Comparison of ENCODE assay signal across 35 cellular contexts in the genomic region with DNA sequence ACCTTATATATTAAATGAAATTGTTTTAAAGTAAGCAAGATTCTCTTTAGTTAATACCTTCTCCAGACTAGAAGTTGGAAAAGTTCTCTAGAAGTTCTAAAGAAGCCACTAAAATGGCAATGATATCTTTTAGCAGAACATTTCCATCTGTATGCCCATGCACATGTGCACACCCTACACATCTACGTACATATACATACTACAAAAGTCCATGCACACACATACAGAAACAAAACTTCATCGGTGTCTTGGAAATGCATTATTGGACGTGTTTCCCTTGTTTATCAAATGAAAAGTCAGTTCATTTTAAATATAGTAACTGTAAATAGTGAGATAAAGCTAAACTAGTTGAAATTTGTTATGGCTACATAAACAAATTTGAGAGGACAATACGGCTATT.
"Had no signal": no experiment of that assay in that cellular context is flagged by ENCODE, and none has a peak within 500 bp of the region (broad histone marks: within the 10 kb centered on the region; RNA-seq: fewer than 3 reads in every experiment).

No MANE protein-coding gene starts in this region.

- H3K9me3 Mint-ChIP-seq: activated B cell treated with CpG ODN at 0.5 μM for 24 hours; activated CD4-positive, alpha-beta memory T cell treated with anti-CD3 and anti-CD28 coated beads for 36 hours; activated CD4-positive, alpha-beta T cell treated with anti-CD3 and anti-CD28 coated beads, Interleukin-2, amount 10 ng/mL, durations not matched to agents 24 days and 14 days; activated CD8-positive, alpha-beta T cell treated with anti-CD3 and anti-CD28 coated beads for 36 hours; activated naive CD4-positive, alpha-beta T cell treated with anti-CD3 and anti-CD28 coated beads for 36 hours; activated naive CD8-positive, alpha-beta T cell treated with anti-CD3 and anti-CD28 coated beads for 36 hours; activated T-cell treated with anti-CD3 and anti-CD28 coated beads, Interleukin-2, amount 50 U/mL, for 4 hours; activated T-helper 1 cell treated with anti-CD3 and anti-CD28 coated beads, Interleukin-12 subunit alpha, Interleukin-12 subunit beta, Interleukin-2, Interleukin-4 antibody, amounts not matched to agents 30 ng/mL and 10 ng/mL and 1 ng/mL, durations not matched to agents 14 hours and 24 hours and 36 hours; activated T-helper 17 cell treated with anti-CD3 and anti-CD28 coated beads, Interleukin-2, amount 50 U/mL, for 72 hours; T-helper 1 cell treated with Interleukin-12 subunit alpha and Interleukin-12 subunit beta and Interleukin-4 antibody, amounts not matched to agents 30 μg/mL and 1 μg/mL, for 36 hours; T-helper 2 cell treated with Interferon-gamma antibody and Interleukin-4, amounts not matched to agents 5 μg/mL and 100 μg/mL, for 36 hours had no signal

- ATAC-seq: activated CD8-positive, alpha-beta T cell treated with anti-CD3 and anti-CD28 coated beads for 36 hours; activated naive CD4-positive, alpha-beta T cell treated with anti-CD3 and anti-CD28 coated beads, Interleukin-2, amount 50 U/mL, for 72 hours; activated T-cell treated with anti-CD3 and anti-CD28 coated beads, Interleukin-2, amount 50 U/mL, for 4 hours; activated T-cell treated with anti-CD3 and anti-CD28 coated beads, Interleukin-2, amount 50 U/mL, for 72 hours; activated T-helper 17 cell treated with anti-CD3 and anti-CD28 coated beads, Interleukin-2, amount 50 U/mL, for 72 hours; body of pancreas had no signal

- H3K4me1 ChIP-seq: adrenal gland, body of pancreas, breast epithelium had no signal

- H3K4me1 Mint-ChIP-seq: activated B cell treated with CpG ODN at 0.5 μM for 24 hours; activated CD4-positive, alpha-beta T cell treated with anti-CD3 and anti-CD28 coated beads, Interleukin-2, amount 10 ng/mL, durations not matched to agents 24 days and 14 days; activated naive CD8-positive, alpha-beta T cell treated with anti-CD3 and anti-CD28 coated beads for 36 hours; activated T-helper 17 cell treated with anti-CD3 and anti-CD28 coated beads, Interleukin-2, amount 50 U/mL, for 72 hours had no signal

- H3K27me3 ChIP-seq: adrenal gland, body of pancreas, brain microvascular endothelial cell, breast epithelium had no signal

- H3K36me3 ChIP-seq: adrenal gland, brain microvascular endothelial cell, breast epithelium had no signal

- H3K9me3 ChIP-seq: adrenal gland, body of pancreas, breast epithelium had no signal

- DNase-seq: activated B cell treated with CpG ODN at 0.5 μM for 24 hours; activated CD4-positive, alpha-beta memory T cell treated with anti-CD3 and anti-CD28 coated beads for 36 hours; activated CD4-positive, alpha-beta T cell treated with anti-CD3 and anti-CD28 coated beads for 4 hours; activated CD4-positive, alpha-beta T cell treated with anti-CD3 and anti-CD28 coated beads, Interleukin-2, amount 10 ng/mL, durations not matched to agents 24 days and 14 days; activated CD4-positive, alpha-beta T cell treated with anti-CD3 and anti-CD28 coated beads, Interleukin-2, amount 50 U/mL, for 1 hour; activated CD4-positive, alpha-beta T cell treated with anti-CD3 and anti-CD28 coated beads, Interleukin-2, amount 50 U/mL, for 4 hours; activated CD4-positive, CD25-positive, alpha-beta regulatory T cell treated with anti-CD3 and anti-CD28 coated beads, Interleukin-2, amount 50 U/mL, for 72 hours; activated CD8-positive, alpha-beta memory T cell treated with anti-CD3 and anti-CD28 coated beads, Interleukin-2, amount 50 U/mL, for 4 hours; activated CD8-positive, alpha-beta T cell treated with anti-CD3 and anti-CD28 coated beads for 36 hours; activated effector memory CD4-positive, alpha-beta T cell treated with anti-CD3 and anti-CD28 coated beads, Interleukin-2, amount 50 U/mL, for 16 hours; activated gamma-delta T cell treated with Interleukin-2 at 50 U/mL for 16 hours; activated naive CD4-positive, alpha-beta T cell; activated naive CD4-positive, alpha-beta T cell treated with anti-CD3 and anti-CD28 coated beads for 36 hours; activated naive CD4-positive, alpha-beta T cell treated with anti-CD3 and anti-CD28 coated beads, Interleukin-2, amount 50 U/mL, for 16 hours; activated naive CD8-positive, alpha-beta T cell treated with anti-CD3 and anti-CD28 coated beads for 36 hours; activated T-cell treated with anti-CD3 and anti-CD28 coated beads for 4 hours; activated T-cell treated with anti-CD3 and anti-CD28 coated beads, Interleukin-2, amount 50 U/mL, for 1 hour; activated T-cell treated with anti-CD3 and anti-CD28 coated beads, Interleukin-2, amount 50 U/mL, for 4 hours; activated T-cell treated with anti-CD3 and anti-CD28 coated beads, Interleukin-2, amount 50 U/mL, for 72 hours; adrenal gland; amniotic stem cell; aorta; body of pancreas; brain microvascular endothelial cell; central memory CD4-positive, alpha-beta T cell; T-helper 2 cell; T-helper 9 cell had no signal

- H3K27ac ChIP-seq: adrenal gland, body of pancreas, brain microvascular endothelial cell, breast epithelium, VCaP had no signal

- H3K4me3 ChIP-seq: adrenal gland, body of pancreas, breast epithelium had no signal

- H3K36me3 Mint-ChIP-seq: activated CD4-positive, alpha-beta memory T cell treated with anti-CD3 and anti-CD28 coated beads for 36 hours; activated naive CD4-positive, alpha-beta T cell treated with anti-CD3 and anti-CD28 coated beads, Interleukin-2, amount 50 U/mL, for 72 hours; activated naive CD8-positive, alpha-beta T cell treated with anti-CD3 and anti-CD28 coated beads for 36 hours had no signal

- H3K27ac Mint-ChIP-seq: activated B cell treated with CpG ODN at 0.5 μM for 24 hours; activated CD4-positive, alpha-beta memory T cell treated with anti-CD3 and anti-CD28 coated beads for 36 hours; activated CD4-positive, alpha-beta T cell treated with anti-CD3 and anti-CD28 coated beads, Interleukin-2, amount 10 ng/mL, durations not matched to agents 24 days and 14 days; activated CD8-positive, alpha-beta T cell treated with anti-CD3 and anti-CD28 coated beads for 36 hours; activated naive CD4-positive, alpha-beta T cell treated with anti-CD3 and anti-CD28 coated beads for 36 hours; activated naive CD4-positive, alpha-beta T cell treated with anti-CD3 and anti-CD28 coated beads, Interleukin-2, amount 50 U/mL, for 72 hours; activated naive CD8-positive, alpha-beta T cell treated with anti-CD3 and anti-CD28 coated beads for 36 hours; activated T-cell treated with anti-CD3 and anti-CD28 coated beads, Interleukin-2, amount 50 U/mL, for 72 hours; activated T-helper 1 cell treated with anti-CD3 and anti-CD28 coated beads, Interleukin-12 subunit alpha, Interleukin-12 subunit beta, Interleukin-2, Interleukin-4 antibody, amounts not matched to agents 30 ng/mL and 10 ng/mL and 1 ng/mL, durations not matched to agents 14 hours and 24 hours and 36 hours; activated T-helper 17 cell treated with anti-CD3 and anti-CD28 coated beads, Interleukin-2, amount 50 U/mL, for 72 hours; T-helper 1 cell treated with Interleukin-12 subunit alpha and Interleukin-12 subunit beta and Interleukin-4 antibody, amounts not matched to agents 30 μg/mL and 1 μg/mL, for 36 hours; T-helper 2 cell treated with Interferon-gamma antibody and Interleukin-4, amounts not matched to agents 5 μg/mL and 100 μg/mL, for 36 hours had no signal

- H3K27me3 Mint-ChIP-seq: activated B cell treated with CpG ODN at 0.5 μM for 24 hours; activated CD4-positive, alpha-beta memory T cell treated with anti-CD3 and anti-CD28 coated beads for 36 hours; activated CD4-positive, alpha-beta T cell treated with anti-CD3 and anti-CD28 coated beads, Interleukin-2, amount 10 ng/mL, durations not matched to agents 24 days and 14 days; activated CD8-positive, alpha-beta T cell treated with anti-CD3 and anti-CD28 coated beads for 36 hours; activated naive CD8-positive, alpha-beta T cell treated with anti-CD3 and anti-CD28 coated beads for 36 hours; activated T-helper 17 cell treated with anti-CD3 and anti-CD28 coated beads, Interleukin-2, amount 50 U/mL, for 72 hours had no signal

- FAIRE-seq: astrocyte had no signal

- H3K4me3 Mint-ChIP-seq: activated B cell treated with CpG ODN at 0.5 μM for 24 hours; activated CD4-positive, alpha-beta memory T cell treated with anti-CD3 and anti-CD28 coated beads for 36 hours; activated CD4-positive, alpha-beta T cell treated with anti-CD3 and anti-CD28 coated beads, Interleukin-2, amount 10 ng/mL, durations not matched to agents 24 days and 14 days; activated CD8-positive, alpha-beta T cell treated with anti-CD3 and anti-CD28 coated beads for 36 hours; activated naive CD4-positive, alpha-beta T cell treated with anti-CD3 and anti-CD28 coated beads for 36 hours; activated naive CD8-positive, alpha-beta T cell treated with anti-CD3 and anti-CD28 coated beads for 36 hours; activated T-cell treated with anti-CD3 and anti-CD28 coated beads, Interleukin-2, amount 50 U/mL, for 4 hours; activated T-cell treated with anti-CD3 and anti-CD28 coated beads, Interleukin-2, amount 50 U/mL, for 72 hours; activated T-helper 1 cell treated with anti-CD3 and anti-CD28 coated beads, Interleukin-12 subunit alpha, Interleukin-12 subunit beta, Interleukin-2, Interleukin-4 antibody, amounts not matched to agents 30 ng/mL and 10 ng/mL and 1 ng/mL, durations not matched to agents 14 hours and 24 hours and 36 hours; activated T-helper 17 cell treated with anti-CD3 and anti-CD28 coated beads, Interleukin-2, amount 50 U/mL, for 72 hours; T-helper 1 cell treated with Interleukin-12 subunit alpha and Interleukin-12 subunit beta and Interleukin-4 antibody, amounts not matched to agents 30 μg/mL and 1 μg/mL, for 36 hours; T-helper 2 cell treated with Interferon-gamma antibody and Interleukin-4, amounts not matched to agents 5 μg/mL and 100 μg/mL, for 36 hours had no signal
